ENCODE assay signal across 8 cellular contexts in the genomic region with DNA sequence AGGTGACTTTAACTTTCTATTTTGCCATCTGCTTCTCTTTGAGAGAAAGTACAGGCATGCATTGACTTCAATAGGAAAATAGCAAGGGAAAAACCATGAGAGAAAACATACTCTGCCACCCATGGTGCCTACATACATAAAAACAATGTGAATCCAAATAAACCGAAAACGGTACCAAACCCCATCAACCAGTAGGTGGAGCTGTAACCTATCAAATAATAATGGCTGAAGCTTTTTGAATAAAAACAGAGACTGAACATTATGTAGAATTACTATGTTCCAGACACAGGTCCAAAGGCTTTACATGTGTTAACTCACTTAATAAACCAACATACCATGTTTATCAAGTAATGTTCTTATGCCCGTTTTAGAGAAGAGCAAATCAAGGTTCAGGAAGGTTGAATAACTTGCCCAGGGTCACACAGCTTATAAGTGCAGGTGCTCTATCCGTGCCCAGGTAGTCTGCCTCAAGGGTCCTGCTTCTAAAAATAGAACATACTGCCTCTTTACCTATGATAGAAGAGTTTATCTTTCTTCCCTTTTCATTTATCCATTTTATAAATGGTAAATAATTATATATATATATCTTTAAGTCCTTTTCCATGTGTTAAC.
A peak's percentile ranks its signal among the peaks of the same experiment; 100 is the strongest.
DNase-seq lines count a peak whose midpoint lies in the region; ATAC-seq and TF ChIP-seq lines count a peak whose summit lies in the region.

No MANE protein-coding gene starts in this region.

- H3K27ac ChIP-seq in iPS-20b (ENCODE audit: low read length) = peak overlapping the region; percentile 19
- no peak overlapping the region for H3K27ac ChIP-seq in thoracic aorta

- TF ChIP-seq CTCF in thoracic aorta (IDR thresholded peaks at IDR 0.05) = peak; percentile 48

- H3K4me3 ChIP-seq in iPS-20b (ENCODE audit: low read length) (no peak overlapping the region), thoracic aorta (no peak overlapping the region)

- POLR2A ChIA-PET in activated CD4-positive, alpha-beta T cell treated with anti-CD3 and anti-CD28 coated beads, Interleukin-2, amount 10 ng/mL, durations not matched to agents 7 days and 5 days (lab: Charles Lee) = no interaction called here

- H3K9me3 ChIP-seq in iPS-20b (ENCODE audit: insufficient read depth, low read depth, low read length) = no peaks in the 10 kb centered on the region
- H3K9me3 ChIP-seq in thoracic aorta = no peaks in the 10 kb centered on the region

- no peaks in the 10 kb centered on the region for H3K27me3 Mint-ChIP-seq in activated CD4-positive, alpha-beta T cell treated with anti-CD3 and anti-CD28 coated beads, Interleukin-2, amount 10 ng/mL, durations not matched to agents 7 days and 5 days

- H3K4me3 Mint-ChIP-seq in activated CD4-positive, alpha-beta T cell treated with anti-CD3 and anti-CD28 coated beads, Interleukin-2, amount 10 ng/mL, durations not matched to agents 7 days and 5 days = no peak overlapping the region

- DNase-seq in activated CD4-positive, alpha-beta T cell treated with anti-CD3 and anti-CD28 coated beads, Interleukin-2, amount 10 ng/mL, durations not matched to agents 7 days and 5 days = peak; percentile 26
- no peak for DNase-seq in activated CD4-positive, alpha-beta T cell treated with anti-CD3 and anti-CD28 coated beads for 1 hour
- DNase-seq in NCI-H2081 treated with DMSO at 0.1 percent for 48 hours (lab: John Stamatoyannopoulos, UW) (peak; percentile 43), amniotic stem cell (lab: John Stamatoyannopoulos, UW) (peak; percentile 8), thoracic aorta (ENCODE audit: low spot score) (no peak), GM19238 (ENCODE audit: insufficient read length, low spot score) (no peak)

- no peak overlapping the region for H3K9ac ChIP-seq in iPS-20b (ENCODE audit: low read depth, low read length)

- H3K4me1 Mint-ChIP-seq in activated CD4-positive, alpha-beta T cell treated with anti-CD3 and anti-CD28 coated beads, Interleukin-2, amount 10 ng/mL, durations not matched to agents 7 days and 5 days = no peaks in the 10 kb centered on the region

- no peak overlapping the region for H3K27ac Mint-ChIP-seq in activated CD4-positive, alpha-beta T cell treated with anti-CD3 and anti-CD28 coated beads, Interleukin-2, amount 10 ng/mL, durations not matched to agents 7 days and 5 days

- CTCF ChIA-PET in activated CD4-positive, alpha-beta T cell treated with anti-CD3 and anti-CD28 coated beads, Interleukin-2, amount 10 ng/mL, durations not matched to agents 7 days and 5 days (lab: Charles Lee) = no interaction called here

- ATAC-seq in HG02642 (IDR thresholded peaks at IDR 0.05; ENCODE audit: poor library complexity, unreplicated experiment) (peak; percentile 59), thoracic aorta (ENCODE audit: insufficient number of reproducible peaks, low FRiP score, low read depth) (no peak)

- peaks cover 4% of the 10 kb centered on the region; the same call in 1 of the 2 replicates for H3K4me1 ChIP-seq in iPS-20b (ENCODE audit: insufficient read depth, low read length)
- no peaks in the 10 kb centered on the region for H3K4me1 ChIP-seq in thoracic aorta (ENCODE audit: control insufficient read depth in 1 of 2, low read depth in 2 of 2)

- no peaks in the 10 kb centered on the region for H3K36me3 Mint-ChIP-seq in activated CD4-positive, alpha-beta T cell treated with anti-CD3 and anti-CD28 coated beads, Interleukin-2, amount 10 ng/mL, durations not matched to agents 7 days and 5 days (ENCODE audit: low read depth)

- no peaks in the 10 kb centered on the region for H3K27me3 ChIP-seq in iPS-20b (ENCODE audit: insufficient read depth, low read length)
- H3K27me3 ChIP-seq in thoracic aorta (replicated peaks; ENCODE audit: insufficient read depth) = no peaks in the 10 kb centered on the region

- no peaks in the 10 kb centered on the region for H3K9me3 Mint-ChIP-seq in activated CD4-positive, alpha-beta T cell treated with anti-CD3 and anti-CD28 coated beads, Interleukin-2, amount 10 ng/mL, durations not matched to agents 7 days and 5 days

- H3K36me3 ChIP-seq in iPS-20b (ENCODE audit: insufficient read depth, low read depth, low read length) = no peaks in the 10 kb centered on the region
- H3K36me3 ChIP-seq in thoracic aorta = no peaks in the 10 kb centered on the region

Comparison
In these comparisons a context has a peak if more than half of its experiments do, and no peak if none do; other contexts are left out.
1. DNase-seq: peak in activated CD4-positive, alpha-beta T cell treated with anti-CD3 and anti-CD28 coated beads, Interleukin-2, amount 10 ng/mL, durations not matched to agents 7 days and 5 days (single experiment), NCI-H2081 treated with DMSO at 0.1 percent for 48 hours (single experiment) and amniotic stem cell (single experiment); none in activated CD4-positive, alpha-beta T cell treated with anti-CD3 and anti-CD28 coated beads for 1 hour (single experiment), thoracic aorta (single experiment) and GM19238 (single experiment).